14 cellular contexts compared by ENCODE assay signal in the genomic region with DNA sequence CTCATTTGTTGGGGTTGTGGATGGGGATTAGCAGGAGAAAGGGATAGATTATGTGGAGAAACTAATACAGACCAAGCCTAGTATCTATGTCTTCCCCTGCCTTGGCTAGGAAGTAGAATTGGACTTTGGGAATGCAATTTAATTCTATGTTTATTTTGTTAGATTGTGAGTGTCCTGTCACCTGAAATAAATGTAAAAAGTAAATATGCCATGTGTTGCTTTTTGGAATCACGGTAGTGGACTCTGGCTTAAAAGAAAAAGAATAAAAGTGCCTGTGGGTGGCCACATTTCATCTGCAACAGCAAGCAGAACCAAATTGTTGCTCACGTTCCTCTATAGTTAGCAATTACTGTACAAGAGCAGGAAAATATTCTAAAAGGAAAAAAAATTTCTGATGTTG. TPM values are rescaled to one million over a fixed set of nuclear protein-coding genes. Genes with fewer than 3 reads are reported as not detected.
DNase-seq lines count a peak whose midpoint lies in the region; ATAC-seq and TF ChIP-seq lines count a peak whose summit lies in the region.
"Had no signal": no experiment of that assay in that cellular context is flagged by ENCODE, and none has a peak within 500 bp of the region (broad histone marks: within the 10 kb centered on the region; RNA-seq: fewer than 3 reads in every experiment).

No MANE protein-coding gene starts in this region.

- H3K27me3 ChIP-seq in DOHH2 (ENCODE audit: control insufficient read depth, low read length): no peaks in the 10 kb centered on the region
- H3K27me3 ChIP-seq: brain microvascular endothelial cell, left lung, SJCRH30 had no signal

- H3K4me1 ChIP-seq in DOHH2 (ENCODE audit: control insufficient read depth, low read length): peaks cover 31% of the 10 kb centered on the region

- POLR2A ChIA-PET in AG04449 (lab: Yijun Ruan, JAX): interaction anchor here (3.5 kb wide), 1 partner anchor 42 kb away, joined by 27 read pairs; the partner anchor contains the start of gene TET1
- POLR2A ChIA-PET in naive thymus-derived CD8-positive, alpha-beta T cell (lab: Charles Lee): no interaction called here

- no peaks in the 10 kb centered on the region for H3K9me2 ChIP-seq in DOHH2 (replicated peaks; ENCODE audit: control insufficient read depth, low read length)

- intact Hi-C loops in activated T-helper 1 cell treated with anti-CD3 and anti-CD28 coated beads, Interleukin-12 subunit alpha, Interleukin-12 subunit beta, Interleukin-2, Interleukin-4 antibody, amounts not matched to agents 30 ng/mL and 10 ng/mL and 1 ng/mL, durations not matched to agents 14 hours and 24 hours and 36 hours (cut with micrococcal nuclease): no loop called here

- peak overlapping the region; percentile 98 for H3K4me2 ChIP-seq in DOHH2 (ENCODE audit: low read length)

- peaks cover 4% of the 10 kb centered on the region for H3K79me2 ChIP-seq in DOHH2 (ENCODE audit: control insufficient read depth, low read length)

- no peaks in the 10 kb centered on the region for H3K9me3 ChIP-seq in DOHH2 (ENCODE audit: control insufficient read depth, insufficient read depth, low read length)
- H3K9me3 ChIP-seq: left lung, prostate gland, SJCRH30 had no signal

- no peak overlapping the region for H3K27ac ChIP-seq in DOHH2 (ENCODE audit: low read depth, low read length)
- H3K27ac ChIP-seq: brain microvascular endothelial cell, left lung, prostate gland, SJCRH30 had no signal

- H3K4me3 ChIP-seq in AG04449 (ENCODE audit: low read depth, low read length): 0 out of 2 replicates have a peak overlapping the region, but pooled peaks have one; percentile 1
- peak overlapping the region; percentile 90 for H3K4me3 ChIP-seq in DOHH2 (ENCODE audit: low read length)
- H3K4me3 ChIP-seq: left lung, prostate gland, SJCRH30 had no signal

- CTCF ChIA-PET in AG04449 (lab: Yijun Ruan, JAX): no interaction called here

- H3K9me3 Mint-ChIP-seq in activated T-helper 1 cell treated with anti-CD3 and anti-CD28 coated beads, Interleukin-12 subunit alpha, Interleukin-12 subunit beta, Interleukin-2, Interleukin-4 antibody, amounts not matched to agents 30 ng/mL and 10 ng/mL and 1 ng/mL, durations not matched to agents 14 hours and 24 hours and 36 hours: no peaks in the 10 kb centered on the region
- no peaks in the 10 kb centered on the region for H3K9me3 Mint-ChIP-seq in naive thymus-derived CD8-positive, alpha-beta T cell
- H3K9me3 Mint-ChIP-seq: activated naive CD4-positive, alpha-beta T cell treated with anti-CD3 and anti-CD28 coated beads, Interleukin-2, amount 10 ng/mL, durations not matched to agents 7 days and 5 days had no signal

- peaks cover 4% of the 10 kb centered on the region; the same call in 1 of the 2 replicates for H3F3A ChIP-seq in DOHH2 (ENCODE audit: control insufficient read depth, insufficient read depth)

- no peak overlapping the region for H3K27ac Mint-ChIP-seq in activated T-helper 1 cell treated with anti-CD3 and anti-CD28 coated beads, Interleukin-12 subunit alpha, Interleukin-12 subunit beta, Interleukin-2, Interleukin-4 antibody, amounts not matched to agents 30 ng/mL and 10 ng/mL and 1 ng/mL, durations not matched to agents 14 hours and 24 hours and 36 hours
- H3K27ac Mint-ChIP-seq in naive thymus-derived CD8-positive, alpha-beta T cell: peak overlapping the region in 3 of 10 donors; percentile 35 to 93 (median 46)
- H3K27ac Mint-ChIP-seq: activated naive CD4-positive, alpha-beta T cell treated with anti-CD3 and anti-CD28 coated beads, Interleukin-2, amount 10 ng/mL, durations not matched to agents 7 days and 5 days had no signal

- no peaks in the 10 kb centered on the region for H4K20me1 ChIP-seq in DOHH2 (ENCODE audit: control insufficient read depth, insufficient read depth, low read depth, low read length)

- H3K4me3 Mint-ChIP-seq in activated T-helper 1 cell treated with anti-CD3 and anti-CD28 coated beads, Interleukin-12 subunit alpha, Interleukin-12 subunit beta, Interleukin-2, Interleukin-4 antibody, amounts not matched to agents 30 ng/mL and 10 ng/mL and 1 ng/mL, durations not matched to agents 14 hours and 24 hours and 36 hours: peak overlapping the region; percentile 20
- peak overlapping the region in 9 of 10 donors; percentile 43 to 95 (median 60) for H3K4me3 Mint-ChIP-seq in naive thymus-derived CD8-positive, alpha-beta T cell

- H3K36me3 ChIP-seq in DOHH2 (ENCODE audit: control insufficient read depth, low read length): peaks cover 11% of the 10 kb centered on the region; the same call in 1 of the 2 replicates
- H3K36me3 ChIP-seq: brain microvascular endothelial cell, left lung, prostate gland, SJCRH30 had no signal

- DNase-seq in AG04449 (ENCODE audit: low read depth, low spot score): no peak
- no peak for DNase-seq in activated T-helper 1 cell treated with anti-CD3 and anti-CD28 coated beads, Interleukin-12 subunit alpha, Interleukin-12 subunit beta, Interleukin-2, Interleukin-4 antibody, amounts not matched to agents 30 ng/mL and 10 ng/mL and 1 ng/mL, durations not matched to agents 14 hours and 24 hours and 36 hours (ENCODE audit: low spot score)
- DNase-seq in naive thymus-derived CD8-positive, alpha-beta T cell: no peak
- DNase-seq in AML-193 (lab: John Stamatoyannopoulos, UW): no peak
- no peak for DNase-seq in HUDEP-2 (lab: John Stamatoyannopoulos, UW; ENCODE audit: unreplicated experiment in 76 of 76)
- DNase-seq in activated gamma-delta T cell treated with Interleukin-2 at 50 U/mL for 16 hours: no peak
- DNase-seq: activated naive CD4-positive, alpha-beta T cell treated with anti-CD3 and anti-CD28 coated beads, Interleukin-2, amount 10 ng/mL, durations not matched to agents 7 days and 5 days; brain microvascular endothelial cell; left lung; NCI-H1694; SJCRH30; stimulated activated CD4-positive, alpha-beta T cell treated with anti-CD3 and anti-CD28 coated beads, Interleukin-15, amount 100 ng/mL, for 24 hours had no signal

- peaks cover 29% of the 10 kb centered on the region for H3K4me1 Mint-ChIP-seq in activated T-helper 1 cell treated with anti-CD3 and anti-CD28 coated beads, Interleukin-12 subunit alpha, Interleukin-12 subunit beta, Interleukin-2, Interleukin-4 antibody, amounts not matched to agents 30 ng/mL and 10 ng/mL and 1 ng/mL, durations not matched to agents 14 hours and 24 hours and 36 hours (ENCODE audit: low read depth)
- H3K4me1 Mint-ChIP-seq in naive thymus-derived CD8-positive, alpha-beta T cell: peaks cover 23 to 51% (median 41%) of the 10 kb centered on the region in 4 donors

- no peaks in the 10 kb centered on the region for H3K27me3 Mint-ChIP-seq in activated T-helper 1 cell treated with anti-CD3 and anti-CD28 coated beads, Interleukin-12 subunit alpha, Interleukin-12 subunit beta, Interleukin-2, Interleukin-4 antibody, amounts not matched to agents 30 ng/mL and 10 ng/mL and 1 ng/mL, durations not matched to agents 14 hours and 24 hours and 36 hours (ENCODE audit: insufficient read depth)
- H3K27me3 Mint-ChIP-seq in naive thymus-derived CD8-positive, alpha-beta T cell: no peaks in the 10 kb centered on the region
- H3K27me3 Mint-ChIP-seq: activated naive CD4-positive, alpha-beta T cell treated with anti-CD3 and anti-CD28 coated beads, Interleukin-2, amount 10 ng/mL, durations not matched to agents 7 days and 5 days had no signal

- no peaks in the 10 kb centered on the region for H3K36me3 Mint-ChIP-seq in activated T-helper 1 cell treated with anti-CD3 and anti-CD28 coated beads, Interleukin-12 subunit alpha, Interleukin-12 subunit beta, Interleukin-2, Interleukin-4 antibody, amounts not matched to agents 30 ng/mL and 10 ng/mL and 1 ng/mL, durations not matched to agents 14 hours and 24 hours and 36 hours (ENCODE audit: low read depth)
- H3K36me3 Mint-ChIP-seq in naive thymus-derived CD8-positive, alpha-beta T cell: peaks cover 0 to 23% (median 21%) of the 10 kb centered on the region in 3 donors

- no peak for ATAC-seq in naive thymus-derived CD8-positive, alpha-beta T cell
- ATAC-seq: left lung had no signal

- TF ChIP-seq CTCF in AG04449 (IDR thresholded peaks at IDR 0.05; ENCODE audit: insufficient read depth, low read length, missing control alignments) (no peak), DOHH2 (IDR thresholded peaks at IDR 0.05; ENCODE audit: low read depth, low read length, poor library complexity, severe bottlenecking) (no peak)

RNA-seq across cellular contexts. Expression of gene TET1, which starts 42.3 kb away (rescaled TPM):
- 0.71 and 0.73 TPM in 2 replicates for total RNA-seq in activated T-helper 1 cell treated with anti-CD3 and anti-CD28 coated beads, Interleukin-12 subunit alpha, Interleukin-12 subunit beta, Interleukin-2, Interleukin-4 antibody, amounts not matched to agents 30 ng/mL and 10 ng/mL and 1 ng/mL, durations not matched to agents 14 hours and 24 hours and 36 hours
- 1 to 10 TPM; 3.1 to 3.2 TPM for total RNA-seq in naive thymus-derived CD8-positive, alpha-beta T cell
- polyA plus RNA-seq in naive thymus-derived CD8-positive, alpha-beta T cell: 1 to 10 TPM; 1.5 to 2.0 (median 1.8) TPM
